Comparison of ENCODE assay signal across 8 cellular contexts in genomic region chr16:642189-643049, GRCh38. TPM values are rescaled to one million over a fixed set of nuclear protein-coding genes. Genes with fewer than 3 reads are reported as not detected.
A peak's percentile ranks its signal among the peaks of the same experiment; 100 is the strongest.
DNase-seq lines count a peak whose midpoint lies in the region; ATAC-seq and TF ChIP-seq lines count a peak whose summit lies in the region.

No MANE protein-coding gene starts in this region.

- H3F3A ChIP-seq in smooth muscle cell (ENCODE audit: low read depth): peaks cover 13% of the 10 kb centered on the region

- DNase-seq in NCI-H345 (lab: John Stamatoyannopoulos, UW) (peak; percentile 29), NCI-H345 treated with DMSO at 0.1 percent for 48 hours (lab: John Stamatoyannopoulos, UW; ENCODE audit: unreplicated experiment) (no peak), NT2/D1 (ENCODE audit: low read depth, low spot score) (no peak), ascending aorta (ENCODE audit: low spot score in 2 of 2) (no peak), smooth muscle cell (lab: John Stamatoyannopoulos, UW; ENCODE audit: unreplicated experiment) (no peak), NCI-H1694 (lab: John Stamatoyannopoulos, UW) (no peak)

- 13% methylated on average over 46 of the region's 72 CpGs for WGBS in smooth muscle cell (ENCODE audit: low lambda C conversion rate)

- H3K4me3 ChIP-seq in NT2/D1 (ENCODE audit: insufficient read length, low read depth) (peak overlapping the region; percentile 89), ascending aorta (peak overlapping the region; percentile 86 to 92), iPS-20b (ENCODE audit: low read length) (peak overlapping the region; percentile 73), smooth muscle cell (peak overlapping the region; percentile 83)

- peaks cover 10% of the 10 kb centered on the region for H3K79me2 ChIP-seq in smooth muscle cell (ENCODE audit: low read depth)

- H3K36me3 ChIP-seq in NT2/D1 (ENCODE audit: insufficient read depth, insufficient read length, low read length) (peaks cover 10% of the 10 kb centered on the region), ascending aorta (no peaks in the 10 kb centered on the region), iPS-20b (ENCODE audit: insufficient read depth, low read depth, low read length) (no peaks in the 10 kb centered on the region), smooth muscle cell (ENCODE audit: low read depth) (no peaks in the 10 kb centered on the region)

- intact Hi-C loops in ascending aorta (cut with DNase I): no loop called here

- no peak for TF ChIP-seq CTCF in ascending aorta (IDR thresholded peaks at IDR 0.05)
- no peak for TF ChIP-seq CTCF in smooth muscle cell (IDR thresholded peaks at IDR 0.05; ENCODE audit: borderline replicate concordance, insufficient read depth, poor library complexity, severe bottlenecking)

- H3K9me3 ChIP-seq in NT2/D1 (ENCODE audit: insufficient read depth, low read length) (no peaks in the 10 kb centered on the region), ascending aorta (no peaks in the 10 kb centered on the region), iPS-20b (ENCODE audit: insufficient read depth, low read depth, low read length) (no peaks in the 10 kb centered on the region), smooth muscle cell (replicated peaks; ENCODE audit: low read depth) (no peaks in the 10 kb centered on the region)

- H3K4me1 ChIP-seq in NT2/D1 (ENCODE audit: insufficient read depth, insufficient read length) (peaks cover 37% of the 10 kb centered on the region), ascending aorta (peaks cover 6 to 16% of the 10 kb centered on the region in 2 donors), iPS-20b (ENCODE audit: insufficient read depth, low read length) (no peaks in the 10 kb centered on the region; the same call in 1 of the 2 replicates), smooth muscle cell (ENCODE audit: low read depth) (peaks cover 15% of the 10 kb centered on the region)

- H3K4me2 ChIP-seq in smooth muscle cell: peak overlapping the region; percentile 97

- H3K27ac ChIP-seq in ascending aorta: peak overlapping the region; percentile 52 to 72
- H3K27ac ChIP-seq in iPS-20b (ENCODE audit: low read length): no peak overlapping the region
- H3K27ac ChIP-seq in smooth muscle cell (ENCODE audit: low read depth): no peak overlapping the region

- H3K27me3 ChIP-seq in NT2/D1 (ENCODE audit: insufficient read depth, insufficient read length): peaks cover 9% of the 10 kb centered on the region
- H3K27me3 ChIP-seq in ascending aorta: no peaks in the 10 kb centered on the region
- peaks cover 9% of the 10 kb centered on the region for H3K27me3 ChIP-seq in iPS-20b (ENCODE audit: insufficient read depth, low read length)
- H3K27me3 ChIP-seq in smooth muscle cell (ENCODE audit: low read depth): no peaks in the 10 kb centered on the region

- H3K9ac ChIP-seq in NT2/D1 (ENCODE audit: insufficient read length, low read depth) (peak overlapping the region; percentile 95), iPS-20b (ENCODE audit: low read depth, low read length) (peak overlapping the region; percentile 69; the same call in 1 of the 2 replicates), smooth muscle cell (ENCODE audit: low read depth) (no peak overlapping the region)

- no peaks in the 10 kb centered on the region for H4K20me1 ChIP-seq in smooth muscle cell (ENCODE audit: low read depth)

- H2AFZ ChIP-seq in smooth muscle cell (ENCODE audit: low read depth): no peak overlapping the region

- peak; percentile 35 for ATAC-seq in HG02588 (IDR thresholded peaks at IDR 0.05; ENCODE audit: unreplicated experiment)

RNA-seq across cellular contexts. Expression of gene MCRIP2, which starts 0.8 kb away (rescaled TPM):
- total RNA-seq in ascending aorta (92.9 TPM), smooth muscle cell (7.7 and 11.9 TPM in 2 replicates)
- 34.7 and 45.8 TPM in 2 replicates for polyA plus RNA-seq in smooth muscle cell

RNA-seq across cellular contexts. Expression of gene METTL26, which starts 6.3 kb away (rescaled TPM):
- 523 TPM for total RNA-seq in ascending aorta
- total RNA-seq in smooth muscle cell: 134 and 158 TPM in 2 replicates
- polyA plus RNA-seq in smooth muscle cell: 227 and 238 TPM in 2 replicates

RNA-seq across cellular contexts. Expression of gene WDR90, which starts 6.7 kb away (rescaled TPM):
- total RNA-seq in ascending aorta: 50.0 TPM
- 6.8 and 8.4 TPM in 2 replicates for total RNA-seq in smooth muscle cell
- polyA plus RNA-seq in smooth muscle cell: 10.4 and 24.6 TPM in 2 replicates

RNA-seq across cellular contexts. Expression of gene WFIKKN1, which starts 11.6 kb away (rescaled TPM):
- total RNA-seq in ascending aorta (not detected), smooth muscle cell (1.5 TPM in 1 of 2 replicates, not detected in the other)
- polyA plus RNA-seq in smooth muscle cell: 0.77 and 0.83 TPM in 2 replicates

RNA-seq across cellular contexts. Expression of gene RHOT2, which starts 25.5 kb away (rescaled TPM):
- total RNA-seq in ascending aorta (41.8 TPM), smooth muscle cell (41.4 and 44.5 TPM in 2 replicates)
- polyA plus RNA-seq in smooth muscle cell: 148 and 152 TPM in 2 replicates

Comparison
In these comparisons a context has a peak if more than half of its experiments do, and no peak if none do; other contexts are left out.
1. H3K27ac ChIP-seq: peak in ascending aorta (2 of 2); none in iPS-20b (single experiment) and smooth muscle cell (single experiment).
2. Peak in every context shown above with its lines, with median percentiles within 50 percentile points of each other: H3K4me3 ChIP-seq.